ENCODE assay signal across 1 cellular context in genomic region chr1:224430511-224431113, GRCh38.
TF ChIP-seq lines count a peak whose summit lies in the region.

No MANE protein-coding gene starts in this region.

TF ChIP-seq in GM23338, 12 proteins besides CTCF, POLR2A, EP300 and RAD21 (continued from another document):
- TF ChIP-seq REST (IDR thresholded peaks at IDR 0.05; ENCODE audit: unreplicated experiment) (no peak), EZH2 (IDR thresholded peaks at IDR 0.05; ENCODE audit: low read depth, unreplicated experiment) (no peak), EZH2phosphoT487 (IDR thresholded peaks at IDR 0.05; ENCODE audit: unreplicated experiment) (no peak), STAT1 (IDR thresholded peaks at IDR 0.05; ENCODE audit: unreplicated experiment) (no peak), ZNF331 (CRISPR knock-in tag; IDR thresholded peaks at IDR 0.05; ENCODE audit: low read depth) (no peak), NANOG (IDR thresholded peaks at IDR 0.05; ENCODE audit: borderline replicate concordance) (no peak), JUNB (IDR thresholded peaks at IDR 0.05; ENCODE audit: unreplicated experiment) (no peak), ZNF114 (CRISPR knock-in tag; IDR thresholded peaks at IDR 0.05) (no peak)
